1 cellular context compared by ENCODE assay signal in genomic region chr22:41620646-41621098, GRCh38.
TF ChIP-seq lines count a peak whose summit lies in the region.

Gene DESI1 (minus strand): TSS chr22:41621043. CDS start chr22:41620839, 204 bp downstream.

TF ChIP-seq in K562, 482 proteins besides CTCF, POLR2A, EP300 and RAD21 (continued from another document and continues in another):
- TF ChIP-seq ZNF518B (CRISPR knock-in tag; IDR thresholded peaks at IDR 0.05) (no peak), ZNF586 (CRISPR knock-in tag; conservative IDR thresholded peaks at IDR 0.05) (no peak), DACH1 (IDR thresholded peaks at IDR 0.05; ENCODE audit: partially characterized antibody) (no peak), PHF21A (IDR thresholded peaks at IDR 0.05; ENCODE audit: borderline replicate concordance, low read depth) (no peak), JUND (IDR thresholded peaks at IDR 0.05; ENCODE audit: borderline replicate concordance, low read depth, low read length) (no peak), JUND (tag; IDR thresholded peaks at IDR 0.05; ENCODE audit: borderline replicate concordance, low read depth, low read length) (no peak), ZNF347 (CRISPR knock-in tag; IDR thresholded peaks at IDR 0.05; ENCODE audit: low read depth) (no peak), RREB1 (CRISPR knock-in tag; IDR thresholded peaks at IDR 0.05) (0 out of 2 replicates have a peak, but pooled peaks have one; percentile 18), ZNF780A (CRISPR knock-in tag; IDR thresholded peaks at IDR 0.05) (no peak), HEY1 (CRISPR knock-in tag; IDR thresholded peaks at IDR 0.05; ENCODE audit: borderline replicate concordance) (no peak), RBM22 (IDR thresholded peaks at IDR 0.05; ENCODE audit: low read depth, low read length, poor library complexity, severe bottlenecking) (no peak), CBX8 (IDR thresholded peaks at IDR 0.05; ENCODE audit: borderline replicate concordance, extremely low read depth, low read depth, low read length, poor library complexity, severe bottlenecking) (no peak), ZNF444 (CRISPR knock-in tag; IDR thresholded peaks at IDR 0.05) (no peak), ZNF384 (IDR thresholded peaks at IDR 0.05; ENCODE audit: low read depth, low read length) (no peak), GTF2E2 (tag; IDR thresholded peaks at IDR 0.05) (no peak), FOXJ2 (tag; IDR thresholded peaks at IDR 0.05) (no peak), ZNF609 (CRISPR knock-in tag; IDR thresholded peaks at IDR 0.05; ENCODE audit: borderline replicate concordance) (no peak), ZZZ3 (IDR thresholded peaks at IDR 0.05) (no peak), HDGF (IDR thresholded peaks at IDR 0.05) (no peak), SPI1 (IDR thresholded peaks at IDR 0.05; ENCODE audit: borderline replicate concordance, low read depth, low read length) (no peak), ZNF785 (CRISPR knock-in tag; IDR thresholded peaks at IDR 0.05) (no peak), ZBTB5 (IDR thresholded peaks at IDR 0.05) (no peak), ZBTB26 (CRISPR knock-in tag; IDR thresholded peaks at IDR 0.05) (no peak), ARID1B (IDR thresholded peaks at IDR 0.05) (no peak), SETDB1 (IDR thresholded peaks at IDR 0.05; ENCODE audit: low read length) (no peak), ZBTB12 (CRISPR knock-in tag; IDR thresholded peaks at IDR 0.05) (no peak), ZNF282 (CRISPR knock-in tag; IDR thresholded peaks at IDR 0.05) (no peak), ZNF764 (CRISPR knock-in tag; IDR thresholded peaks at IDR 0.05; ENCODE audit: low read depth) (no peak), ARID4B (CRISPR knock-in tag; IDR thresholded peaks at IDR 0.05) (no peak), ZNF589 (CRISPR knock-in tag; IDR thresholded peaks at IDR 0.05; ENCODE audit: low read depth) (no peak), TCF15 (CRISPR knock-in tag; IDR thresholded peaks at IDR 0.05) (no peak), MTA2 (IDR thresholded peaks at IDR 0.05; ENCODE audit: low read depth) (no peak), ESRRA (IDR thresholded peaks at IDR 0.05; ENCODE audit: borderline replicate concordance, low read depth) (no peak), NFYB (IDR thresholded peaks at IDR 0.05; ENCODE audit: extremely low read depth, insufficient read length) (no peak), ESRRB (CRISPR knock-in tag; IDR thresholded peaks at IDR 0.05; ENCODE audit: borderline replicate concordance) (no peak), ERF (CRISPR knock-in tag; IDR thresholded peaks at IDR 0.05) (no peak), EHMT2 (IDR thresholded peaks at IDR 0.05) (no peak)
